In genomic region chr12:102474438-102475064, GRCh38 we compare ENCODE assay signal across 1 cellular context.
TF ChIP-seq lines count a peak whose summit lies in the region.

No MANE protein-coding gene starts in this region.

TF ChIP-seq in HCT116, 20 proteins besides CTCF, POLR2A, EP300 and RAD21 (continued from another document):
- TF ChIP-seq, protein P1, sequence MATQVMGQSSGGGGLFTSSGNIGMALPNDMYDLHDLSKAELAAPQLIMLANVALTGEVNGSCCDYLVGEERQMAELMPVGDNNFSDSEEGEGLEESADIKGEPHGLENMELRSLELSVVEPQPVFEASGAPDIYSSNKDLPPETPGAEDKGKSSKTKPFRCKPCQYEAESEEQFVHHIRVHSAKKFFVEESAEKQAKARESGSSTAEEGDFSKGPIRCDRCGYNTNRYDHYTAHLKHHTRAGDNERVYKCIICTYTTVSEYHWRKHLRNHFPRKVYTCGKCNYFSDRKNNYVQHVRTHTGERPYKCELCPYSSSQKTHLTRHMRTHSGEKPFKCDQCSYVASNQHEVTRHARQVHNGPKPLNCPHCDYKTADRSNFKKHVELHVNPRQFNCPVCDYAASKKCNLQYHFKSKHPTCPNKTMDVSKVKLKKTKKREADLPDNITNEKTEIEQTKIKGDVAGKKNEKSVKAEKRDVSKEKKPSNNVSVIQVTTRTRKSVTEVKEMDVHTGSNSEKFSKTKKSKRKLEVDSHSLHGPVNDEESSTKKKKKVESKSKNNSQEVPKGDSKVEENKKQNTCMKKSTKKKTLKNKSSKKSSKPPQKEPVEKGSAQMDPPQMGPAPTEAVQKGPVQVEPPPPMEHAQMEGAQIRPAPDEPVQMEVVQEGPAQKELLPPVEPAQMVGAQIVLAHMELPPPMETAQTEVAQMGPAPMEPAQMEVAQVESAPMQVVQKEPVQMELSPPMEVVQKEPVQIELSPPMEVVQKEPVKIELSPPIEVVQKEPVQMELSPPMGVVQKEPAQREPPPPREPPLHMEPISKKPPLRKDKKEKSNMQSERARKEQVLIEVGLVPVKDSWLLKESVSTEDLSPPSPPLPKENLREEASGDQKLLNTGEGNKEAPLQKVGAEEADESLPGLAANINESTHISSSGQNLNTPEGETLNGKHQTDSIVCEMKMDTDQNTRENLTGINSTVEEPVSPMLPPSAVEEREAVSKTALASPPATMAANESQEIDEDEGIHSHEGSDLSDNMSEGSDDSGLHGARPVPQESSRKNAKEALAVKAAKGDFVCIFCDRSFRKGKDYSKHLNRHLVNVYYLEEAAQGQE (IDR thresholded peaks at IDR 0.05; ENCODE audit: low read depth) = no peak
- TF ChIP-seq FOSL1 (IDR thresholded peaks at IDR 0.05; ENCODE audit: low read depth) (peak; percentile 62), ELF1 (IDR thresholded peaks at IDR 0.05; ENCODE audit: borderline replicate concordance, low read depth) (no peak), TCF7L2 (IDR thresholded peaks at IDR 0.05; ENCODE audit: borderline replicate concordance, extremely low read depth, insufficient read depth, insufficient read length) (peak; percentile 14)
- TF ChIP-seq, protein P2, sequence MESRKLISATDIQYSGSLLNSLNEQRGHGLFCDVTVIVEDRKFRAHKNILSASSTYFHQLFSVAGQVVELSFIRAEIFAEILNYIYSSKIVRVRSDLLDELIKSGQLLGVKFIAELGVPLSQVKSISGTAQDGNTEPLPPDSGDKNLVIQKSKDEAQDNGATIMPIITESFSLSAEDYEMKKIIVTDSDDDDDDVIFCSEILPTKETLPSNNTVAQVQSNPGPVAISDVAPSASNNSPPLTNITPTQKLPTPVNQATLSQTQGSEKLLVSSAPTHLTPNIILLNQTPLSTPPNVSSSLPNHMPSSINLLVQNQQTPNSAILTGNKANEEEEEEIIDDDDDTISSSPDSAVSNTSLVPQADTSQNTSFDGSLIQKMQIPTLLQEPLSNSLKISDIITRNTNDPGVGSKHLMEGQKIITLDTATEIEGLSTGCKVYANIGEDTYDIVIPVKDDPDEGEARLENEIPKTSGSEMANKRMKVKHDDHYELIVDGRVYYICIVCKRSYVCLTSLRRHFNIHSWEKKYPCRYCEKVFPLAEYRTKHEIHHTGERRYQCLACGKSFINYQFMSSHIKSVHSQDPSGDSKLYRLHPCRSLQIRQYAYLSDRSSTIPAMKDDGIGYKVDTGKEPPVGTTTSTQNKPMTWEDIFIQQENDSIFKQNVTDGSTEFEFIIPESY (IDR thresholded peaks at IDR 0.05; ENCODE audit: extremely low read depth, insufficient replicate concordance, low read length) = no peak
TF ChIP-seq in HCT116: peak in this region for 5.
